20 cellular contexts compared by ENCODE assay signal in the genomic region with DNA sequence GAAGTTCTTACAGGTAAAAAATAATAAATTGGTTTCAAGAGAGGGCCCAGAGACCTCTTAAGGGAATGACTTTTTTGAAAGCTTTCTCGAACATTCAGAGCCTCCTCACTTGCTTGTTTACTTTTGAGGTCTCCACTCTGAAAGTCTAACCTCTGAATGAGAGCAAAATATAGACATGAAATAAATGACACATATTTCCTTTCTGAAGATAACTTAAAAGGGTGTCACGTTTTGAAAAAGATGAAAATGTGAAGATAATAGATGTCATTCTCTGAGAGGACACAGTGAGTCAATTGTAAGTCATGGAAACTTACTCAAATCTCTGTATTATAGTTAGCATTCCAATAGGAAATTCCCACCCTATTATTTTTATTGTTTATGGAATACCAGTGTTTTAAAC. TPM values are rescaled to one million over a fixed set of nuclear protein-coding genes. Genes with fewer than 3 reads are reported as not detected.
DNase-seq lines count a peak whose midpoint lies in the region; ATAC-seq and TF ChIP-seq lines count a peak whose summit lies in the region.
"Had no signal": no experiment of that assay in that cellular context is flagged by ENCODE, and none has a peak within 500 bp of the region (broad histone marks: within the 10 kb centered on the region; RNA-seq: fewer than 3 reads in every experiment).

No MANE protein-coding gene starts in this region.

- no peak overlapping the region for H2AFZ ChIP-seq in ACC112 (ENCODE audit: low read length, unreplicated experiment)
- H2AFZ ChIP-seq in IMR-90 (replicated peaks; ENCODE audit: low read length, poor library complexity), result no peak overlapping the region

- H2BK5ac ChIP-seq in IMR-90 (ENCODE audit: low read depth, low read length, poor library complexity, severe bottlenecking), result no peak overlapping the region

- no peak overlapping the region for H3K23ac ChIP-seq in IMR-90 (ENCODE audit: low read depth, low read length)

- POLR2A ChIA-PET in IMR-90 (lab: Charles Lee; ENCODE audit: unreplicated experiment), result no interaction called here

- no CpG with 5 or more reads among the region's 2 CpGs for WGBS in IMR-90 (ENCODE audit: extremely low coverage in 2 of 2, insufficient read length in 1 of 2), 2 experiments
- 29 to 35% methylated on average over 2 of the region's 2 CpGs for WGBS in upper lobe of left lung, 2 donors

- intact Hi-C loops in IMR-90 (cut with micrococcal nuclease), result no loop called here

- peak; percentile 11 for DNase-seq in A172 (ENCODE audit: low spot score)
- peak; percentile 29 for DNase-seq in IMR-90
- no peak for DNase-seq in chondrocyte (ENCODE audit: low spot score)
- DNase-seq in dedifferentiated amniotic fluid mesenchymal stem cell (ENCODE audit: extremely low spot score), result no peak
- no peak for DNase-seq in upper lobe of left lung
- DNase-seq: activated CD8-positive, alpha-beta memory T cell treated with anti-CD3 and anti-CD28 coated beads for 24 hours; AML-193; anterior cingulate cortex; CD8-positive, alpha-beta memory T cell; central memory CD4-positive, alpha-beta T cell; mammary epithelial cell; NCI-H187 treated with DMSO at 0.1 percent for 48 hours; NCI-H446; NK-92 treated with Interleukin-12 subunit alpha and Interleukin-12 subunit beta, amount 100 ng/mL, for 24 hours; Peyer's patch; stimulated activated CD4-positive, alpha-beta T cell treated with anti-CD3 and anti-CD28 coated beads, Interleukin-4, amount 100 ng/mL, for 1 hour had no signal

- H4K91ac ChIP-seq in IMR-90 (ENCODE audit: insufficient read depth, low read depth, low read length), result no peak overlapping the region

- peaks cover 3% of the 10 kb centered on the region in 2 experiments; a peak in 1 of 4 replicates for H3K79me1 ChIP-seq in IMR-90 (ENCODE audit: low read depth in 1 of 2, low read length in 2 of 2)

- H3K14ac ChIP-seq in IMR-90 (replicated peaks; ENCODE audit: low read depth, low read length), result no peak overlapping the region

- TF ChIP-seq EP300 in upper lobe of left lung (IDR thresholded peaks at IDR 0.05), result no peak

- H2BK15ac ChIP-seq in IMR-90 (ENCODE audit: low read depth, low read length), result no peak overlapping the region

- H3K4ac ChIP-seq in IMR-90 (ENCODE audit: low read depth, low read length), result no peak overlapping the region

- no peaks in the 10 kb centered on the region for H3K79me2 ChIP-seq in ACC112 (ENCODE audit: control insufficient read depth, insufficient read depth, low read length, unreplicated experiment)

- H2BK120ac ChIP-seq in IMR-90 (ENCODE audit: low read depth, low read length), result no peak overlapping the region

- H3K4me1 Mint-ChIP-seq in chondrocyte (ENCODE audit: low read depth), result peaks cover 38% of the 10 kb centered on the region

- no peak overlapping the region for H3K56ac ChIP-seq in IMR-90 (ENCODE audit: extremely low read depth, insufficient read depth, low read length)

- CTCF ChIA-PET in IMR-90 (lab: Yijun Ruan, JAX), result interaction anchor here (1.1 to 1.3 kb wide), 2 partner anchors 11 to 18 kb away, joined by 3 to 4 read pairs; no protein-coding TSS in a partner anchor

- H3K9me3 ChIP-seq in IMR-90 (ENCODE audit: control insufficient read depth, insufficient read depth, low read length) (no peaks in the 10 kb centered on the region), upper lobe of left lung (no peaks in the 10 kb centered on the region)
- H3K9me3 ChIP-seq: gastroesophageal sphincter, Peyer's patch had no signal

- ATAC-seq in IMR-90 (ENCODE audit: low read depth), result no peak; the same call in 1 of the 2 replicates
- no peak for ATAC-seq in HG03196 (IDR thresholded peaks at IDR 0.05; ENCODE audit: unreplicated experiment)
- ATAC-seq in upper lobe of left lung (ENCODE audit: low FRiP score in 2 of 2), result no peak
- ATAC-seq: gastroesophageal sphincter had no signal

- H3K27ac ChIP-seq in ACC112 (ENCODE audit: low read depth, low read length), result peak overlapping the region; percentile 42
- H3K27ac ChIP-seq in IMR-90 (ENCODE audit: insufficient read depth, low read length), result no peak overlapping the region
- no peak overlapping the region for H3K27ac ChIP-seq in upper lobe of left lung
- H3K27ac ChIP-seq: gastroesophageal sphincter, Peyer's patch, VCaP had no signal

- no peak for TF ChIP-seq CTCF in IMR-90 (conservative IDR thresholded peaks at IDR 0.05; ENCODE audit: low read depth, low read length)
- TF ChIP-seq CTCF in chondrocyte (IDR thresholded peaks at IDR 0.05), result no peak
- no peak for TF ChIP-seq CTCF in upper lobe of left lung (IDR thresholded peaks at IDR 0.05)

- in situ Hi-C loops in IMR-90 (cut with MboI; ENCODE audit: low sequenced_read_pairs), result no loop called here

- H3K4me2 ChIP-seq in IMR-90 (ENCODE audit: low read depth, low read length), result no peak overlapping the region

- no peaks in the 10 kb centered on the region for H3K27me3 Mint-ChIP-seq in chondrocyte (ENCODE audit: low read depth)
- H3K27me3 Mint-ChIP-seq: CD8-positive, alpha-beta memory T cell had no signal

- no peak overlapping the region for H4K5ac ChIP-seq in IMR-90 (ENCODE audit: low read depth, low read length)

- H2AK5ac ChIP-seq in IMR-90 (ENCODE audit: low read depth, low read length), result no peak overlapping the region

- H3K18ac ChIP-seq in IMR-90 (ENCODE audit: low read depth, low read length), result no peak overlapping the region

- H3K27ac Mint-ChIP-seq in chondrocyte (ENCODE audit: unreplicated experiment), result peak overlapping the region; percentile 71

- no peaks in the 10 kb centered on the region for H4K20me1 ChIP-seq in IMR-90 (ENCODE audit: insufficient read depth, low read length)

- TF ChIP-seq POLR2A in IMR-90 (IDR thresholded peaks at IDR 0.05; ENCODE audit: low read depth, low read length), result no peak
- TF ChIP-seq POLR2A in upper lobe of left lung (IDR thresholded peaks at IDR 0.05), result no peak

- no peak overlapping the region for H2BK20ac ChIP-seq in IMR-90 (ENCODE audit: low read depth, low read length)

- H3K9me1 ChIP-seq in IMR-90 (ENCODE audit: insufficient read depth, low read length), result no peaks in the 10 kb centered on the region

- H3K4me3 Mint-ChIP-seq in chondrocyte (ENCODE audit: unreplicated experiment), result no peak overlapping the region
- H3K4me3 Mint-ChIP-seq: CD8-positive, alpha-beta memory T cell had no signal

- no peak overlapping the region for H3K4me3 ChIP-seq in ACC112 (ENCODE audit: low read depth, low read length)
- no peak overlapping the region for H3K4me3 ChIP-seq in IMR-90 (ENCODE audit: insufficient read depth, low read depth, low read length)
- H3K4me3 ChIP-seq in upper lobe of left lung, result no peak overlapping the region
- H3K4me3 ChIP-seq: gastroesophageal sphincter, Peyer's patch had no signal

- no peak for TF ChIP-seq RAD21 in IMR-90 (IDR thresholded peaks at IDR 0.05; ENCODE audit: low read length)

- no peaks in the 10 kb centered on the region for H3K9me3 Mint-ChIP-seq in chondrocyte (ENCODE audit: low read depth)
- H3K9me3 Mint-ChIP-seq: CD8-positive, alpha-beta memory T cell had no signal

- H3K36me3 ChIP-seq in ACC112 (ENCODE audit: insufficient read depth, low read length) (no peaks in the 10 kb centered on the region), IMR-90 (ENCODE audit: control insufficient read depth, insufficient read depth, low read length) (no peaks in the 10 kb centered on the region), upper lobe of left lung (no peaks in the 10 kb centered on the region)
- H3K36me3 ChIP-seq: gastroesophageal sphincter, Peyer's patch had no signal

- H3K9ac ChIP-seq in IMR-90 (ENCODE audit: low read depth, low read length), result no peak overlapping the region

- H3K36me3 Mint-ChIP-seq in chondrocyte (ENCODE audit: low read depth), result peaks cover 2% of the 10 kb centered on the region

- H4K8ac ChIP-seq in IMR-90 (ENCODE audit: low read depth in 2 of 2, low read length in 2 of 2), result no peak overlapping the region

- BruUV-seq in IMR-90 (replicated peaks; lab: Mats Ljungman, UMichigan), result no TSS peak

- dilution Hi-C loops in IMR-90 (cut with HindIII; ENCODE audit: low sequenced_read_pairs, unreplicated experiment), result no loop called here

- no peak overlapping the region for H2AK9ac ChIP-seq in IMR-90 (replicated peaks; ENCODE audit: low read depth, low read length, poor library complexity)

- H3K27me3 ChIP-seq in ACC112 (ENCODE audit: insufficient read depth, low read length) (no peaks in the 10 kb centered on the region), IMR-90 (ENCODE audit: control insufficient read depth, insufficient read depth, low read length) (no peaks in the 10 kb centered on the region), upper lobe of left lung (no peaks in the 10 kb centered on the region)
- H3K27me3 ChIP-seq: gastroesophageal sphincter, Peyer's patch had no signal

- H3K4me1 ChIP-seq in ACC112 (ENCODE audit: control insufficient read depth, insufficient read depth, low read length, unreplicated experiment), result peaks cover 8% of the 10 kb centered on the region
- H3K4me1 ChIP-seq in IMR-90 (ENCODE audit: control insufficient read depth, insufficient read depth, low read length), result no peaks in the 10 kb centered on the region
- H3K4me1 ChIP-seq in upper lobe of left lung, result no peaks in the 10 kb centered on the region
- H3K4me1 ChIP-seq: Peyer's patch had no signal

TF ChIP-seq in IMR-90, 13 proteins besides CTCF, POLR2A, EP300 and RAD21:
- TF ChIP-seq BHLHE40 (IDR thresholded peaks at IDR 0.05; ENCODE audit: low read depth, low read length) (peak; percentile 78), CHD1 (IDR thresholded peaks at IDR 0.05; ENCODE audit: low read depth, low read length) (no peak)
- TF ChIP-seq, protein P1, sequence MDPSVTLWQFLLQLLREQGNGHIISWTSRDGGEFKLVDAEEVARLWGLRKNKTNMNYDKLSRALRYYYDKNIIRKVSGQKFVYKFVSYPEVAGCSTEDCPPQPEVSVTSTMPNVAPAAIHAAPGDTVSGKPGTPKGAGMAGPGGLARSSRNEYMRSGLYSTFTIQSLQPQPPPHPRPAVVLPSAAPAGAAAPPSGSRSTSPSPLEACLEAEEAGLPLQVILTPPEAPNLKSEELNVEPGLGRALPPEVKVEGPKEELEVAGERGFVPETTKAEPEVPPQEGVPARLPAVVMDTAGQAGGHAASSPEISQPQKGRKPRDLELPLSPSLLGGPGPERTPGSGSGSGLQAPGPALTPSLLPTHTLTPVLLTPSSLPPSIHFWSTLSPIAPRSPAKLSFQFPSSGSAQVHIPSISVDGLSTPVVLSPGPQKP (IDR thresholded peaks at IDR 0.05; ENCODE audit: borderline replicate concordance, low read depth, low read length), result no peak
TF ChIP-seq in IMR-90: peak in this region for 1.

RNA-seq across cellular contexts. Expression of a gene that starts 44.6 kb away (rescaled TPM):
- total RNA-seq in A172 (2014; rRNA removed; shearing (Covaris generic)), result 44.0 and 45.3 TPM in 2 replicates
- total RNA-seq in IMR-90 (2012; rRNA removed) (22.6 and 35.8 TPM in 2 replicates), chondrocyte (78.4 to 106 TPM (median 79.0 TPM) in 3 replicates), upper lobe of left lung (10 to 100 TPM; 12.5 to 60.4 (median 39.1) TPM)
- 18.6 and 21.5 TPM in 2 replicates for polyA plus RNA-seq in IMR-90 (2012; rRNA removed)
- polyA plus RNA-seq in IMR-90 (2012; cell fraction: cytosol; rRNA removed), result 4.9 TPM in 2 replicates
- polyA plus RNA-seq in IMR-90 (2012; cell fraction: nucleus; rRNA removed; ENCODE audit: low replicate concordance), result 3.4 and 15.4 TPM in 2 replicates

Comparison
In these comparisons a context has a peak if more than half of its experiments do, and no peak if none do; other contexts are left out.
1. DNase-seq: peak in A172 (single experiment) and IMR-90 (single experiment); none in chondrocyte (single experiment), dedifferentiated amniotic fluid mesenchymal stem cell (single experiment) and upper lobe of left lung (0 of 2).